ENCODE assay signal across 14 cellular contexts in the genomic region with DNA sequence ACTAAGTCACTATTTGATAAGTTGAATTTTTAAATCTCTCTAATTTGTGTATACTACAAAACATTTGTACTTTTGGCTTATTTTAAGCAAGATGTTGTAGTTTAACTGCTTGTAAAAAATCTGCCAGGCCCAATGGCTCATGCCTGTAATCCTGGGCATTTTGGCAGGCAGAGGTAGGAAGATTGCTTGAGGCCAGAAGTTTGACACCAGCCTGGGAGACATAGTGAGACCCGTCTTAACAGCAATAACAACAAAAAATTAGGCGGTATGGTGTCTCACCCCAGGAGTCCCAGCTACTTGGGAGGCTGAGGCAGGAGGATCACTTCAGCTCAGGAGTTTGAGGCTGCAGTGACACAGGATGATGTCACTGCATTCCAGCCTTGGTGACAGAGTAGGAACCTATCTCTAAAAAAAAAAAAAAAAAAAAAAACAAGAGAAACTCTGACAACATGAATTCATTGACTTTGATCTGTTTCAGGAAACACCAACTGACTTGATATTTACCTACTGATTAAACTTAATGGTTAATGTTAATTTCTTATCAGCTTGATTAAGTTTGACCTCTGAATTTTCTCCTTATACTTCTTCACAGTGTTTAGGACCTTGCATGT. TPM values are rescaled to one million over a fixed set of nuclear protein-coding genes. Genes with fewer than 3 reads are reported as not detected.
DNase-seq lines count a peak whose midpoint lies in the region; ATAC-seq and TF ChIP-seq lines count a peak whose summit lies in the region.
"Had no signal": no experiment of that assay in that cellular context is flagged by ENCODE, and none has a peak within 500 bp of the region (broad histone marks: within the 10 kb centered on the region; RNA-seq: fewer than 3 reads in every experiment).

No MANE protein-coding gene starts in this region.

- no peak for TF ChIP-seq POLR2A in transverse colon (IDR thresholded peaks at IDR 0.05)

- H3K4me1 Mint-ChIP-seq in activated naive CD8-positive, alpha-beta T cell treated with anti-CD3 and anti-CD28 coated beads for 36 hours: no peaks in the 10 kb centered on the region
- H3K4me1 Mint-ChIP-seq: CD8-positive, alpha-beta memory T cell; neural crest cell had no signal

- DNase-seq in HK-2 (ENCODE audit: unreplicated experiment) (peak; percentile 22), astrocyte of the hippocampus (ENCODE audit: low read depth, low spot score) (peak; percentile 37), left lung (no peak), transverse colon (no peak), NCI-H2196 (lab: John Stamatoyannopoulos, UW; ENCODE audit: unreplicated experiment) (no peak), AG08396 (ENCODE audit: low spot score) (no peak)
- no peak for DNase-seq in activated naive CD8-positive, alpha-beta T cell treated with anti-CD3 and anti-CD28 coated beads for 36 hours
- DNase-seq: activated CD8-positive, alpha-beta memory T cell treated with anti-CD3 and anti-CD28 coated beads for 24 hours; activated effector memory CD4-positive, alpha-beta T cell treated with Interleukin-2 at 50 U/mL for 16 hours; CD8-positive, alpha-beta memory T cell; effector CD8-positive, alpha-beta T cell; stimulated activated naive CD4-positive, alpha-beta T cell had no signal

- no peaks in the 10 kb centered on the region for H3K9me3 Mint-ChIP-seq in activated naive CD8-positive, alpha-beta T cell treated with anti-CD3 and anti-CD28 coated beads for 36 hours
- H3K9me3 Mint-ChIP-seq: CD8-positive, alpha-beta memory T cell; neural crest cell had no signal

- H3K4me1 ChIP-seq in left lung (peaks cover 0 to 6% of the 10 kb centered on the region in 2 donors), transverse colon (peaks cover 0 to 14% (median 2%) of the 10 kb centered on the region in 4 donors)
- H3K4me1 ChIP-seq: ascending aorta had no signal

- TF ChIP-seq EP300 in transverse colon (IDR thresholded peaks at IDR 0.05; ENCODE audit: low read depth): no peak

- H3K4me3 Mint-ChIP-seq in activated naive CD8-positive, alpha-beta T cell treated with anti-CD3 and anti-CD28 coated beads for 36 hours: no peak overlapping the region
- H3K4me3 Mint-ChIP-seq: CD8-positive, alpha-beta memory T cell; neural crest cell had no signal

- TF ChIP-seq CTCF in left lung (IDR thresholded peaks at IDR 0.05) (no peak), transverse colon (IDR thresholded peaks at IDR 0.05) (no peak)

- peak; percentile 39 for ATAC-seq in left lung

- H3K27me3 Mint-ChIP-seq in activated naive CD8-positive, alpha-beta T cell treated with anti-CD3 and anti-CD28 coated beads for 36 hours: peaks cover 15% of the 10 kb centered on the region

- H3K27ac ChIP-seq in left lung: peak overlapping the region in 1 of 2 donors; percentile 35
- H3K27ac ChIP-seq in transverse colon: peak overlapping the region; percentile 25 to 59 (median 41)
- H3K27ac ChIP-seq: ascending aorta had no signal

- no peaks in the 10 kb centered on the region for H3K9me3 ChIP-seq in left lung
- no peaks in the 10 kb centered on the region for H3K9me3 ChIP-seq in transverse colon
- H3K9me3 ChIP-seq: ascending aorta had no signal

- 88 to 100% methylated on average over 1 to 2 of the region's 2 CpGs for WGBS in transverse colon (ENCODE audit: low coverage in 1 of 2), 2 donors

- H3K27ac Mint-ChIP-seq in activated naive CD8-positive, alpha-beta T cell treated with anti-CD3 and anti-CD28 coated beads for 36 hours: no peak overlapping the region

- intact Hi-C loops in left lung (cut with DNase I): no loop called here
- intact Hi-C loops in transverse colon (cut with DNase I; ENCODE audit: low total_unique reads): no loop called here

- no peak overlapping the region for H3K4me3 ChIP-seq in left lung
- H3K4me3 ChIP-seq in transverse colon: no peak overlapping the region
- H3K4me3 ChIP-seq: ascending aorta had no signal

- H3K27me3 ChIP-seq in left lung: peaks cover 0 to 11% of the 10 kb centered on the region in 2 donors
- no peaks in the 10 kb centered on the region for H3K27me3 ChIP-seq in transverse colon
- H3K27me3 ChIP-seq: ascending aorta had no signal

- H3K36me3 Mint-ChIP-seq in activated naive CD8-positive, alpha-beta T cell treated with anti-CD3 and anti-CD28 coated beads for 36 hours: no peaks in the 10 kb centered on the region
- H3K36me3 Mint-ChIP-seq: CD8-positive, alpha-beta memory T cell had no signal

- in situ Hi-C loops in transverse colon (cut with MboI; ENCODE audit: low pct_ligation_motif_present in 1 of 4, low pct_unique_long_range_greater_than_20kb in 1 of 4, low sequenced_read_pairs in 3 of 4): no loop called here

- H3K36me3 ChIP-seq in left lung (no peaks in the 10 kb centered on the region), transverse colon (no peaks in the 10 kb centered on the region)
- H3K36me3 ChIP-seq: ascending aorta had no signal

RNA-seq across cellular contexts. Expression of gene FHIP1A, which starts 8.9 kb away (rescaled TPM):
- total RNA-seq in left lung (10 to 100 TPM; 17.3 to 20.0 TPM), transverse colon (10 to 100 TPM; 40.8 to 52.9 (median 44.5) TPM)
- total RNA-seq in activated naive CD8-positive, alpha-beta T cell treated with anti-CD3 and anti-CD28 coated beads for 36 hours: under 1 TPM; 0.42 to 0.62 TPM
- total RNA-seq: ascending aorta, neural crest cell had no signal

Comparison
In these comparisons a context has a peak if more than half of its experiments do, and no peak if none do; other contexts are left out.
1. DNase-seq: peak in HK-2 (single experiment) and astrocyte of the hippocampus (single experiment); none in left lung (0 of 2), transverse colon (single experiment), NCI-H2196 (single experiment), activated naive CD8-positive, alpha-beta T cell treated with anti-CD3 and anti-CD28 coated beads for 36 hours (single experiment) and AG08396 (single experiment).
2. RNA of gene FHIP1A, which starts 8.9 kb away (total RNA-seq): 40.8 to 52.9 TPM in transverse colon and 17.3 to 20.0 TPM in left lung; 0.42 to 0.62 TPM in activated naive CD8-positive, alpha-beta T cell treated with anti-CD3 and anti-CD28 coated beads for 36 hours; every median in the first group is over 10 times any median in the second.